ENCODE assay signal across 8 cellular contexts in genomic region chr19:11373166-11373884, GRCh38. TPM values are rescaled to one million over a fixed set of nuclear protein-coding genes. Genes with fewer than 3 reads are reported as not detected.
A peak's percentile ranks its signal among the peaks of the same experiment; 100 is the strongest.
DNase-seq lines count a peak whose midpoint lies in the region; ATAC-seq and TF ChIP-seq lines count a peak whose summit lies in the region.

No MANE protein-coding gene starts in this region.

- no peak overlapping the region for H3K4me3 Mint-ChIP-seq in Calu3 (ENCODE audit: low read depth, unreplicated experiment)

- CTCF ChIA-PET in Calu3 (lab: Charles Lee): no interaction called here

- no peak for ATAC-seq in GM19455 (IDR thresholded peaks at IDR 0.05; ENCODE audit: unreplicated experiment)
- no peak for ATAC-seq in HG02763 (IDR thresholded peaks at IDR 0.05; ENCODE audit: unreplicated experiment)

- peaks cover 9% of the 10 kb centered on the region for H3K4me1 Mint-ChIP-seq in Calu3 (ENCODE audit: low read depth, unreplicated experiment)

- H3K27ac ChIP-seq in caudate nucleus (ENCODE audit: low read depth, low read length): peak overlapping the region; percentile 95

- peaks cover 5% of the 10 kb centered on the region for H3K36me3 Mint-ChIP-seq in Calu3 (ENCODE audit: insufficient read depth, unreplicated experiment)

- no peak for TF ChIP-seq CTCF in Calu3 (IDR thresholded peaks at IDR 0.05; ENCODE audit: unreplicated experiment)

- no peaks in the 10 kb centered on the region for H3K27me3 Mint-ChIP-seq in Calu3 (ENCODE audit: unreplicated experiment)

- no peak overlapping the region for H3K27ac Mint-ChIP-seq in Calu3 (ENCODE audit: unreplicated experiment)

- BruUV-seq in Calu3 (replicated peaks; lab: Mats Ljungman, UMichigan): no TSS peak

- no peaks in the 10 kb centered on the region for H3K9me3 Mint-ChIP-seq in Calu3 (ENCODE audit: low read depth, unreplicated experiment)

- intact Hi-C loops in Calu3 (cut with micrococcal nuclease; ENCODE audit: unreplicated experiment): loop anchor here (10.0 kb wide), 1 partner anchor 49 kb away; no protein-coding TSS in a partner anchor

- DNase-seq in NCI-H345 (lab: John Stamatoyannopoulos, UW): peak; percentile 63
- DNase-seq in NCI-H345 treated with DMSO at 0.1 percent for 48 hours (lab: John Stamatoyannopoulos, UW; ENCODE audit: unreplicated experiment): no peak
- DNase-seq in NCI-H2107 treated with DMSO at 0.1 percent for 48 hours (lab: John Stamatoyannopoulos, UW; ENCODE audit: unreplicated experiment): peak; percentile 75
- peak in 59 of 61 donors; percentile 4 to 98 (median 76) for DNase-seq in caudate nucleus (lab: John Stamatoyannopoulos, UW)
- DNase-seq in retina: peak; percentile 88
- no peak for DNase-seq in Calu3

RNA-seq across cellular contexts. Expression of gene SWSAP1, which starts 1.1 kb away (rescaled TPM):
- 1.7 and 2.0 TPM in 2 replicates for total RNA-seq in Calu3 (2022)

RNA-seq across cellular contexts. Expression of gene EPOR, which starts 10.8 kb away (rescaled TPM):
- 5.9 and 6.1 TPM in 2 replicates for total RNA-seq in Calu3 (2022)

RNA-seq across cellular contexts. Expression of gene PLPPR2, which starts 18.1 kb away (rescaled TPM):
- 7.8 and 8.2 TPM in 2 replicates for total RNA-seq in Calu3 (2022)

RNA-seq across cellular contexts. Expression of gene CCDC159, which starts 27.0 kb away (rescaled TPM):
- total RNA-seq in Calu3 (2022): 11.8 and 13.2 TPM in 2 replicates

RNA-seq across cellular contexts. Expression of gene TMEM205, which starts 27.3 kb away (rescaled TPM):
- total RNA-seq in Calu3 (2022): 82.0 and 94.4 TPM in 2 replicates

Comparison
In these comparisons a context has a peak if more than half of its experiments do, and no peak if none do; other contexts are left out.
1. DNase-seq: peak in NCI-H345 (single experiment), NCI-H2107 treated with DMSO at 0.1 percent for 48 hours (single experiment), caudate nucleus (59 of 61) and retina (single experiment); none in NCI-H345 treated with DMSO at 0.1 percent for 48 hours (single experiment) and Calu3 (single experiment).